ENCODE assay signal across 15 cellular contexts in genomic region chr12:103043531-103044445, GRCh38.
"Had no signal": no experiment of that assay in that cellular context is flagged by ENCODE, and none has a peak within 500 bp of the region (broad histone marks: within the 10 kb centered on the region; RNA-seq: fewer than 3 reads in every experiment).

No MANE protein-coding gene starts in this region.

- H3K4me1 ChIP-seq: pancreas, upper lobe of right lung had no signal

- H3K4me3 ChIP-seq: hepatocyte, pancreas, upper lobe of right lung had no signal

- H3K4me3 Mint-ChIP-seq: activated CD4-positive, alpha-beta memory T cell treated with anti-CD3 and anti-CD28 coated beads for 36 hours; activated naive CD8-positive, alpha-beta T cell treated with anti-CD3 and anti-CD28 coated beads, Interleukin-2, amount 50 U/mL, for 24 hours; nephron had no signal

- H3K36me3 ChIP-seq: pancreas, upper lobe of right lung had no signal

- H3K27ac Mint-ChIP-seq: activated CD4-positive, alpha-beta memory T cell treated with anti-CD3 and anti-CD28 coated beads for 36 hours; activated naive CD8-positive, alpha-beta T cell treated with anti-CD3 and anti-CD28 coated beads, Interleukin-2, amount 50 U/mL, for 24 hours; nephron had no signal

- FAIRE-seq: astrocyte, colon, islet of Langerhans, pancreas had no signal

- H3K9me3 Mint-ChIP-seq: activated CD4-positive, alpha-beta memory T cell treated with anti-CD3 and anti-CD28 coated beads for 36 hours; activated naive CD8-positive, alpha-beta T cell treated with anti-CD3 and anti-CD28 coated beads, Interleukin-2, amount 50 U/mL, for 24 hours; nephron had no signal

- DNase-seq: activated CD4-positive, alpha-beta memory T cell treated with anti-CD3 and anti-CD28 coated beads for 36 hours; activated CD4-positive, CD25-positive, alpha-beta regulatory T cell treated with anti-CD3 and anti-CD28 coated beads, Interleukin-2, amount 50 U/mL, for 72 hours; activated naive CD4-positive, alpha-beta T cell; activated naive CD8-positive, alpha-beta T cell treated with anti-CD3 and anti-CD28 coated beads, Interleukin-2, amount 50 U/mL, for 24 hours; effector CD8-positive, alpha-beta T cell; pancreas; stimulated activated CD4-positive, alpha-beta T cell treated with anti-CD3 and anti-CD28 coated beads, Interleukin-4, amount 100 ng/mL, for 1 hour; stimulated activated CD8-positive, alpha-beta memory T cell treated with anti-CD3 and anti-CD28 coated beads, Interleukin-4, amount 100 ng/mL, for 48 hours; stimulated activated naive CD8-positive, alpha-beta T cell treated with anti-CD3 and anti-CD28 coated beads, Interleukin-15, Interleukin-2, amounts not matched to agents 100 U/mL and 50 U/mL, for 24 hours; upper lobe of right lung had no signal

- H3K4me1 Mint-ChIP-seq: activated naive CD8-positive, alpha-beta T cell treated with anti-CD3 and anti-CD28 coated beads, Interleukin-2, amount 50 U/mL, for 24 hours; nephron had no signal

- H3K27me3 ChIP-seq: upper lobe of right lung had no signal

- H3K9me3 ChIP-seq: pancreas, upper lobe of right lung had no signal

- H3K36me3 Mint-ChIP-seq: activated CD4-positive, alpha-beta memory T cell treated with anti-CD3 and anti-CD28 coated beads for 36 hours had no signal

- ATAC-seq: activated naive CD8-positive, alpha-beta T cell treated with anti-CD3 and anti-CD28 coated beads, Interleukin-2, amount 50 U/mL, for 24 hours; pancreas; stimulated activated naive CD8-positive, alpha-beta T cell treated with anti-CD3 and anti-CD28 coated beads, Interleukin-15, Interleukin-2, amounts not matched to agents 100 U/mL and 50 U/mL, for 24 hours; upper lobe of right lung had no signal
